ENCODE assay signal across 8 cellular contexts in genomic region chr9:127786773-127787123, GRCh38. TPM values are rescaled to one million over a fixed set of nuclear protein-coding genes. Genes with fewer than 3 reads are reported as not detected.
DNase-seq lines count a peak whose midpoint lies in the region; ATAC-seq, FAIRE-seq and TF ChIP-seq lines count a peak whose summit lies in the region.

No MANE protein-coding gene starts in this region.

- TF ChIP-seq POLR2A in body of pancreas (IDR thresholded peaks at IDR 0.05): no peak

- intact Hi-C loops in A673 (cut with micrococcal nuclease; ENCODE audit: unreplicated experiment) (loop anchor here (1.0 to 5.0 kb wide), 2 partner anchors 81 to 135 kb away; no protein-coding TSS in a partner anchor), body of pancreas (cut with DNase I) (no loop called here), sciatic nerve (cut with DNase I) (no loop called here)

- TF ChIP-seq CTCF in A673 (conservative IDR thresholded peaks at IDR 0.05; ENCODE audit: low read depth, low read length) (peak; percentile 52), HEK293 (tag by site-specific recombination; IDR thresholded peaks at IDR 0.05) (no peak; the same call in 1 of the 2 replicates), body of pancreas (IDR thresholded peaks at IDR 0.05) (peak in 4 of 7 experiments; percentile 37 to 61 (median 48))

- 1 to 2% methylated on average over 12 of the region's 12 CpGs for WGBS in body of pancreas, 2 donors
- 0% methylated on average over 3 of the region's 12 CpGs; no CpG with 5 or more reads in 1 of the 2 experiments for WGBS in mesodermal cell (ENCODE audit: insufficient coverage in 2 of 2), 2 experiments

- FAIRE-seq in urothelium cell line (lab: Jason Lieb, UNC): no peak

- ATAC-seq in body of pancreas (no peak), sciatic nerve (no peak)

- H3K4me3 ChIP-seq in A673 (ENCODE audit: low read depth, low read length, poor library complexity, severe bottlenecking) (peak overlapping the region; percentile 77), HEK293 (ENCODE audit: low read depth, low read length) (peak overlapping the region; percentile 90), body of pancreas (peak overlapping the region; percentile 77 to 84), mesodermal cell (ENCODE audit: extremely low read depth, insufficient read depth, low read length, poor library complexity, severe bottlenecking) (peak overlapping the region; percentile 98)

- H3K9me3 ChIP-seq in A673 (ENCODE audit: low read depth, low read length, poor library complexity, severe bottlenecking): no peaks in the 10 kb centered on the region
- no peaks in the 10 kb centered on the region for H3K9me3 ChIP-seq in HEK293 (ENCODE audit: control insufficient read depth, insufficient read depth, low read depth, low read length)
- no peaks in the 10 kb centered on the region for H3K9me3 ChIP-seq in body of pancreas
- H3K9me3 ChIP-seq in mesodermal cell (ENCODE audit: control insufficient read depth, low read length): no peaks in the 10 kb centered on the region

- H3K4me1 ChIP-seq in A673 (ENCODE audit: insufficient read depth, low read length, poor library complexity, severe bottlenecking): peaks cover 6% of the 10 kb centered on the region
- H3K4me1 ChIP-seq in HEK293 (ENCODE audit: control insufficient read depth, insufficient read depth, low read length): no peaks in the 10 kb centered on the region
- peaks cover 54% of the 10 kb centered on the region for H3K4me1 ChIP-seq in body of pancreas
- H3K4me1 ChIP-seq in mesodermal cell (ENCODE audit: control insufficient read depth, insufficient read depth, low read length, poor library complexity, severe bottlenecking): peaks cover 21% of the 10 kb centered on the region

- CTCF ChIA-PET in A673 (lab: Charles Lee): no interaction called here
- CTCF ChIA-PET in HEK293 (lab: Yijun Ruan, JAX): interaction anchor here (0.7 to 6.2 kb wide), 11 partner anchors 11 to 249 kb away, joined by 3 to 44 read pairs (median 4); partner anchors contain the start of genes TOR2A and TTC16

- H3K27ac ChIP-seq in A673 (ENCODE audit: low read depth, low read length, poor library complexity, severe bottlenecking) (peak overlapping the region; percentile 93), HEK293 (ENCODE audit: extremely low read depth, low read depth, low read length) (peak overlapping the region; percentile 95), body of pancreas (peak overlapping the region; percentile 89 to 97 (median 95)), mesodermal cell (ENCODE audit: low read depth, low read length, severe bottlenecking) (peak overlapping the region; percentile 90)

- BruUV-seq in A673 (replicated peaks; lab: Mats Ljungman, UMichigan): no TSS peak

- H3K36me3 ChIP-seq in A673 (ENCODE audit: insufficient read depth, low read length, poor library complexity, severe bottlenecking): peaks cover 49% of the 10 kb centered on the region
- H3K36me3 ChIP-seq in HEK293 (ENCODE audit: control insufficient read depth in 2 of 2, insufficient read depth in 1 of 2, low read length in 2 of 2): peaks cover 16 to 51% of the 10 kb centered on the region in 2 experiments
- peaks cover 15 to 20% of the 10 kb centered on the region in 2 donors for H3K36me3 ChIP-seq in body of pancreas (replicated peaks in 1 of 2; ENCODE audit: insufficient read depth in 1 of 2, low read depth in 2 of 2)
- H3K36me3 ChIP-seq in mesodermal cell (ENCODE audit: control insufficient read depth, insufficient read depth, low read length): peaks cover 51% of the 10 kb centered on the region

- DNase-seq in A673 (ENCODE audit: low spot score): peak; percentile 31
- no peak for DNase-seq in body of pancreas
- no peak for DNase-seq in NCI-H748 treated with DMSO at 0.1 percent for 48 hours (lab: John Stamatoyannopoulos, UW)
- no peak for DNase-seq in sciatic nerve (ENCODE audit: low spot score)
- no peak for DNase-seq in NCI-H2196 treated with DMSO at 0.1 percent for 48 hours (lab: John Stamatoyannopoulos, UW; ENCODE audit: unreplicated experiment)
- DNase-seq in urothelium cell line (ENCODE audit: low spot score): no peak

- H3K27me3 ChIP-seq in A673 (replicated peaks; ENCODE audit: insufficient read depth, low read depth, low read length, poor library complexity): no peaks in the 10 kb centered on the region
- no peaks in the 10 kb centered on the region for H3K27me3 ChIP-seq in body of pancreas

- POLR2A ChIA-PET in A673 (lab: Charles Lee; ENCODE audit: low non-redundant PET): no interaction called here
- POLR2A ChIA-PET in HEK293 (lab: Yijun Ruan, JAX): interaction anchor here (1.0 kb wide), 1 partner anchor 60 kb away, joined by 3 read pairs; no protein-coding TSS in a partner anchor

TF ChIP-seq in HEK293, 187 proteins besides CTCF, POLR2A, EP300 and RAD21:
- TF ChIP-seq ZNF558 (tag by site-specific recombination; IDR thresholded peaks at IDR 0.05) (no peak), MEIS1 (CRISPR knock-in tag; IDR thresholded peaks at IDR 0.05; ENCODE audit: borderline replicate concordance) (no peak), ZNF335 (tag by site-specific recombination; conservative IDR thresholded peaks at IDR 0.05) (peak; percentile 57), ZNF677 (tag by site-specific recombination; IDR thresholded peaks at IDR 0.05) (peak; percentile 62), ZNF501 (tag by site-specific recombination; IDR thresholded peaks at IDR 0.05) (0 out of 2 replicates have a peak, but pooled peaks have one; percentile 14)
TF ChIP-seq in HEK293: peak in this region for 3.

RNA-seq across cellular contexts. Expression of gene CDK9, which starts 0.9 kb away (rescaled TPM):
- total RNA-seq in A673 (2021) (68.0 and 77.7 TPM in 2 replicates), body of pancreas (10 to 100 TPM; 51.4 to 58.7 TPM), sciatic nerve (127 TPM)
- polyA plus RNA-seq in mesodermal cell (2013, experiment 1 of 2): 79.5 TPM
- polyA plus RNA-seq in mesodermal cell (2013, experiment 2 of 2): 66.6 TPM

RNA-seq across cellular contexts. Expression of gene SH2D3C, which starts 8.3 kb away (rescaled TPM):
- total RNA-seq in A673 (2021): not detected in 2 replicates
- 1 to 10 TPM; 3.3 to 4.2 TPM for total RNA-seq in body of pancreas
- 24.8 TPM for polyA plus RNA-seq in mesodermal cell (2013, experiment 1 of 2)
- polyA plus RNA-seq in mesodermal cell (2013, experiment 2 of 2): 17.4 TPM
- total RNA-seq in sciatic nerve: 22.6 TPM

RNA-seq across cellular contexts. Expression of gene FPGS, which starts 15.9 kb away (rescaled TPM):
- total RNA-seq in A673 (2021) (74.9 and 78.2 TPM in 2 replicates), body of pancreas (10 to 100 TPM; 58.4 to 80.4 TPM), sciatic nerve (69.7 TPM)
- polyA plus RNA-seq in mesodermal cell (2013, experiment 1 of 2): 57.4 TPM
- polyA plus RNA-seq in mesodermal cell (2013, experiment 2 of 2): 48.9 TPM

RNA-seq across cellular contexts. Expression of gene TOR2A, which starts 51.7 kb away (rescaled TPM):
- total RNA-seq in A673 (2021) (9.1 and 9.2 TPM in 2 replicates), body of pancreas (10 to 100 TPM in 1 of 2 donors, 1 to 10 TPM in 1; 8.3 to 14.2 TPM), sciatic nerve (6.8 TPM)
- 20.5 TPM for polyA plus RNA-seq in mesodermal cell (2013, experiment 1 of 2)
- 17.4 TPM for polyA plus RNA-seq in mesodermal cell (2013, experiment 2 of 2)
